In the genomic region with DNA sequence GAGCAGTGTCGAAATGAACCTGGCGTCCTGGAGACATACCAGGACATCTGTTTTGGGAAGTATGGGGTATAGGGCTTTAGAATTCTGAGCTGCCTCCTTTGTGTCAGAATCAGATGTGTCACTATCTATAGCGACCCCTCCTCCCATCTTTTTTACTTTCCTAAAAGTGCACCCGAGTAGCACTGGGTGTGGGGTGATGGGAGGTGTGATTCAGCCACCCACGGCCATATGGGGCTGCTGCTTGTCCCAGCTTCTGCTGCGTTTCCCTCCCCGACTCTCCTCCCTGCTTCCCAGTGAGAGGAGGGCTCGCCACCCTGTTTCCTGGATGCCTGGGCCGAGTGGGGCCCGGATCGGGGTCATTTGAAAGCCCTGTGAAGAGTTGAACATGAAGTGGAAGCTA, we compare ENCODE assay signal across 25 cellular contexts.
"Had no signal": no experiment of that assay in that cellular context is flagged by ENCODE, and none has a peak within 500 bp of the region (broad histone marks: within the 10 kb centered on the region; RNA-seq: fewer than 3 reads in every experiment).

No MANE protein-coding gene starts in this region.

- H3K9me3 ChIP-seq: colonic mucosa, left lung, ovary, right atrium auricular region, thoracic aorta, upper lobe of left lung had no signal

- H3K27me3 ChIP-seq: colonic mucosa, heart left ventricle, hepatocyte, left lung, ovary, right atrium auricular region, stomach, tibial nerve, upper lobe of left lung had no signal

- DNase-seq: colonic mucosa; effector memory CD4-positive, alpha-beta T cell; heart left ventricle; left cardiac atrium; left lung; mesenchymal stem cell; naive thymus-derived CD4-positive, alpha-beta T cell; ovary; stimulated activated CD4-positive, alpha-beta T cell treated with anti-CD3 and anti-CD28 coated beads, Interleukin-12 subunit alpha, Interleukin-12 subunit beta, amount 100 ng/mL, for 4 hours; stimulated activated CD4-positive, alpha-beta T cell treated with anti-CD3 and anti-CD28 coated beads, Interleukin-1b, Interleukin-23, amount 100 ng/mL, for 48 hours; stimulated activated CD4-positive, alpha-beta T cell treated with anti-CD3 and anti-CD28 coated beads, Interleukin-4, amount 100 ng/mL, for 1 hour; stimulated activated naive CD4-positive, alpha-beta T cell treated with Interleukin-2 at 50 U/mL for 16 hours; stomach had no signal

- H3K36me3 ChIP-seq: colonic mucosa, heart left ventricle, left lung, ovary, right atrium auricular region, stomach, thoracic aorta, tibial nerve, upper lobe of left lung had no signal

- H3K4me3 ChIP-seq: colonic mucosa, heart left ventricle, hepatocyte, left lung, ovary, right atrium auricular region, smooth muscle cell, stomach, thoracic aorta, tibial nerve, upper lobe of left lung had no signal

- FAIRE-seq: endothelial cell of umbilical vein, frontal cortex, islet of Langerhans, urothelium cell line had no signal

- H3K27ac ChIP-seq: colonic mucosa, heart left ventricle, hepatocyte, left lung, ovary, right atrium auricular region, stomach, thoracic aorta, tibial nerve, upper lobe of left lung had no signal

- ATAC-seq: heart left ventricle; left cardiac atrium; left lung; naive thymus-derived CD4-positive, alpha-beta T cell; sciatic nerve; stimulated activated effector memory CD8-positive, alpha-beta T cell treated with anti-CD3 and anti-CD28 coated beads, Interleukin-12 subunit alpha, Interleukin-12 subunit beta, amount 100 ng/mL, for 72 hours had no signal
